24 cellular contexts compared by ENCODE assay signal in genomic region chr18:9153281-9153680, GRCh38. TPM values are rescaled to one million over a fixed set of nuclear protein-coding genes. Genes with fewer than 3 reads are reported as not detected.
DNase-seq lines count a peak whose midpoint lies in the region; ATAC-seq, FAIRE-seq and TF ChIP-seq lines count a peak whose summit lies in the region.
"Had no signal": no experiment of that assay in that cellular context is flagged by ENCODE, and none has a peak within 500 bp of the region (broad histone marks: within the 10 kb centered on the region; RNA-seq: fewer than 3 reads in every experiment).

No MANE protein-coding gene starts in this region.

- no peak overlapping the region for H3K18ac ChIP-seq in H9 (ENCODE audit: insufficient read length, low read depth, low read length)

- H3K14ac ChIP-seq in H9 (ENCODE audit: insufficient read depth, low read length), result no peak overlapping the region

- no peak overlapping the region for H2BK20ac ChIP-seq in H9 (ENCODE audit: low read depth, low read length, poor library complexity, severe bottlenecking)

- DNase-seq in OCI-M1 (lab: John Stamatoyannopoulos, UW), result peak; percentile 65
- peak; percentile 50 for DNase-seq in fibroblast of pulmonary artery (ENCODE audit: low read depth)
- no peak for DNase-seq in H9
- DNase-seq in left ventricle myocardium superior, result no peak
- no peak for DNase-seq in stimulated activated naive CD4-positive, alpha-beta T cell (lab: John Stamatoyannopoulos, UW)
- DNase-seq: activated CD4-positive, CD25-positive, alpha-beta regulatory T cell; activated CD8-positive, alpha-beta memory T cell treated with anti-CD3 and anti-CD28 coated beads for 24 hours; Calu3; EL; endodermal cell; HCEC 1CT; heart right ventricle; IMR-90; NCI-H146; NCI-H82; occipital lobe; PC-9; stimulated activated CD8-positive, alpha-beta memory T cell treated with anti-CD3 and anti-CD28 coated beads, Interleukin-4, amount 100 ng/mL, for 48 hours had no signal

- no peak overlapping the region; a peak in 1 of 7 replicates for H3K27ac Mint-ChIP-seq in H9
- H3K27ac Mint-ChIP-seq: activated T-helper 1 cell treated with anti-CD3 and anti-CD28 coated beads, Interleukin-12 subunit alpha, Interleukin-12 subunit beta, Interleukin-2, Interleukin-4 antibody, amounts not matched to agents 30 ng/mL and 10 ng/mL and 1 ng/mL, durations not matched to agents 14 hours and 24 hours and 36 hours; endodermal cell had no signal

- no peaks in the 10 kb centered on the region for H3K27me3 Mint-ChIP-seq in H9 (ENCODE audit: low read depth)

- H3K79me1 ChIP-seq in H9 (ENCODE audit: insufficient read depth, low read depth, low read length, poor library complexity, severe bottlenecking), result peaks cover 4% of the 10 kb centered on the region

- no peak overlapping the region for H3K4me3 Mint-ChIP-seq in H9
- H3K4me3 Mint-ChIP-seq: activated T-helper 1 cell treated with anti-CD3 and anti-CD28 coated beads, Interleukin-12 subunit alpha, Interleukin-12 subunit beta, Interleukin-2, Interleukin-4 antibody, amounts not matched to agents 30 ng/mL and 10 ng/mL and 1 ng/mL, durations not matched to agents 14 hours and 24 hours and 36 hours; endodermal cell had no signal

- no peaks in the 10 kb centered on the region for H3K27me3 ChIP-seq in ACC112 (ENCODE audit: insufficient read depth, low read length)
- H3K27me3 ChIP-seq in H9 (ENCODE audit: insufficient read depth, low read length), result no peaks in the 10 kb centered on the region
- H3K27me3 ChIP-seq: heart right ventricle, SJSA1 had no signal

- H3K9me3 Mint-ChIP-seq in H9, result no peaks in the 10 kb centered on the region
- H3K9me3 Mint-ChIP-seq: activated T-helper 1 cell treated with anti-CD3 and anti-CD28 coated beads, Interleukin-12 subunit alpha, Interleukin-12 subunit beta, Interleukin-2, Interleukin-4 antibody, amounts not matched to agents 30 ng/mL and 10 ng/mL and 1 ng/mL, durations not matched to agents 14 hours and 24 hours and 36 hours; endodermal cell had no signal

- peak; percentile 27 for FAIRE-seq in A204.1 (lab: Jason Lieb, UNC)

- H4K8ac ChIP-seq in H9 (replicated peaks; ENCODE audit: insufficient read length, low read depth, low read length), result no peak overlapping the region

- H2BK5ac ChIP-seq in H9 (ENCODE audit: insufficient read length, low read length), result no peak overlapping the region

- H2BK120ac ChIP-seq in H9 (ENCODE audit: low read depth, low read length, poor library complexity, severe bottlenecking), result no peak overlapping the region

- H3K9me3 ChIP-seq in H9 (ENCODE audit: control insufficient read depth, low read depth, low read length), result no peaks in the 10 kb centered on the region
- H3K9me3 ChIP-seq: heart right ventricle, SJSA1 had no signal

- H3K23me2 ChIP-seq in H9 (ENCODE audit: insufficient read length, low read depth, low read length, poor library complexity, severe bottlenecking), result no peaks in the 10 kb centered on the region

- H4K5ac ChIP-seq in H9 (ENCODE audit: insufficient read length, low read depth, low read length), result no peak overlapping the region

- ATAC-seq in HG03135 (IDR thresholded peaks at IDR 0.05; ENCODE audit: unreplicated experiment) (no peak), left ventricle myocardium superior (no peak)

- H3K27ac ChIP-seq in ACC112 (ENCODE audit: low read depth, low read length) (0 out of 2 replicates have a peak overlapping the region, but pooled peaks have one; percentile 16), H9 (ENCODE audit: insufficient read length, low read depth, low read length) (no peak overlapping the region)
- H3K27ac ChIP-seq: heart right ventricle, PC-9, SJSA1 had no signal

- no peak overlapping the region for H3K4me2 ChIP-seq in H9 (ENCODE audit: insufficient read depth, insufficient read length, low read length)
- H3K4me2 ChIP-seq: PC-9 had no signal

- H3T11ph ChIP-seq in H9 (ENCODE audit: low read length), result no peak overlapping the region

- no peak overlapping the region for H2BK12ac ChIP-seq in H9 (ENCODE audit: insufficient read length, low read depth, low read length)

- H2AFZ ChIP-seq in ACC112 (ENCODE audit: low read length, unreplicated experiment) (no peak overlapping the region), H9 (ENCODE audit: low read length) (no peak overlapping the region)
- H2AFZ ChIP-seq: PC-9 had no signal

- H3K79me2 ChIP-seq in ACC112 (ENCODE audit: control insufficient read depth, insufficient read depth, low read length, unreplicated experiment) (peaks cover 92% of the 10 kb centered on the region), H9 (ENCODE audit: insufficient read depth, low read length) (peaks cover 4% of the 10 kb centered on the region; the same call in 1 of the 2 replicates)

- peaks cover 11% of the 10 kb centered on the region for H3K4me1 ChIP-seq in ACC112 (ENCODE audit: control insufficient read depth, insufficient read depth, low read length, unreplicated experiment)
- no peaks in the 10 kb centered on the region for H3K4me1 ChIP-seq in H9 (ENCODE audit: insufficient read depth, low read length)
- H3K4me1 ChIP-seq: SJSA1 had no signal

- H3K36me3 Mint-ChIP-seq in H9 (ENCODE audit: insufficient read depth in 1 of 3, low read depth in 3 of 3), result no peaks in the 10 kb centered on the region

- TF ChIP-seq CTCF in fibroblast of pulmonary artery (IDR thresholded peaks at IDR 0.05; ENCODE audit: low read length, missing control alignments) (no peak), H9 (conservative IDR thresholded peaks at IDR 0.05) (no peak)

- no peak overlapping the region for H3K23ac ChIP-seq in H9 (ENCODE audit: insufficient read length, low read depth, low read length)

- no peak overlapping the region for H3K4me3 ChIP-seq in ACC112 (ENCODE audit: low read depth, low read length)
- no peak overlapping the region for H3K4me3 ChIP-seq in fibroblast of pulmonary artery (replicated peaks; ENCODE audit: low read depth, low read length)
- H3K4me3 ChIP-seq: heart right ventricle, lung, PC-9, SJSA1 had no signal

- H2BK15ac ChIP-seq in H9 (ENCODE audit: low read depth, low read length), result no peak overlapping the region

- H2AK5ac ChIP-seq in H9 (ENCODE audit: insufficient read length, low read length), result no peak overlapping the region

- H3K9ac ChIP-seq in H9 (ENCODE audit: extremely low read depth, insufficient read length, low read length), result no peak overlapping the region

- H3K56ac ChIP-seq in H9 (ENCODE audit: insufficient read length, low read depth, low read length), result no peak overlapping the region

- WGBS in H9 (ENCODE audit: extremely low coverage, insufficient read length, low lambda C conversion rate), result no CpG with 5 or more reads among the region's 1 CpG

- H3K36me3 ChIP-seq in ACC112 (ENCODE audit: insufficient read depth, low read length), result 0 out of 2 replicates have a peak, but pooled peaks cover 7% of the 10 kb centered on the region

- intact Hi-C loops in left ventricle myocardium superior (cut with micrococcal nuclease), result no loop called here

- no peak overlapping the region for H4K91ac ChIP-seq in H9 (ENCODE audit: insufficient read length, low read depth, low read length)

- H3K4ac ChIP-seq in H9 (ENCODE audit: low read depth, low read length), result no peak overlapping the region

- peaks cover 4 to 6% of the 10 kb centered on the region in 2 experiments for H3K4me1 Mint-ChIP-seq in H9

- no peaks in the 10 kb centered on the region for H4K20me1 ChIP-seq in H9 (ENCODE audit: control insufficient read depth, insufficient read depth, insufficient read length)

RNA-seq across cellular contexts. Expression of gene ANKRD12, which starts 16.7 kb away (rescaled TPM):
- total RNA-seq in H9 (2021) (36.0 and 38.9 TPM in 2 replicates), left ventricle myocardium superior (46.1 TPM)

RNA-seq across cellular contexts. Expression of gene NDUFV2, which starts 50.8 kb away (rescaled TPM):
- 206 and 207 TPM in 2 replicates for total RNA-seq in H9 (2021)
- 496 TPM for total RNA-seq in left ventricle myocardium superior

Comparison
In these comparisons a context has a peak if more than half of its experiments do, and no peak if none do; other contexts are left out.
1. DNase-seq: peak in OCI-M1 (single experiment) and fibroblast of pulmonary artery (single experiment); none in H9 (single experiment), left ventricle myocardium superior (single experiment) and stimulated activated naive CD4-positive, alpha-beta T cell (0 of 6).